Comparison of ENCODE assay signal across 1 cellular context in genomic region chr22:16603770-16604242, GRCh38.
TF ChIP-seq lines count a peak whose summit lies in the region.
"Not testable (repeated sequence)": the region's sequence is repeated elsewhere in the genome, so short reads cannot be mapped to it uniquely, and the experiment has no call there.

No MANE protein-coding gene starts in this region.

TF ChIP-seq in K562, 482 proteins besides CTCF, POLR2A, EP300 and RAD21:
- TF ChIP-seq MYNN (IDR thresholded peaks at IDR 0.05) (peak; percentile 79; the same call in 1 of the 2 replicates), ZBTB43 (CRISPR knock-in tag; IDR thresholded peaks at IDR 0.05) (0 out of 2 replicates have a peak, but pooled peaks have one; percentile 53), GABPA (tag; conservative IDR thresholded peaks at IDR 0.05; ENCODE audit: low read depth) (0 out of 2 replicates have a peak, but pooled peaks have one; percentile 4), RBFOX2 (IDR thresholded peaks at IDR 0.05; ENCODE audit: low read depth, low read length) (peak; percentile 61; the same call in 1 of the 2 replicates), FOSL1 (tag; conservative IDR thresholded peaks at IDR 0.05) (peak; percentile 23; the same call in 1 of the 2 replicates), GTF2E2 (tag; IDR thresholded peaks at IDR 0.05) (peak; percentile 73; the same call in 1 of the 2 replicates), BACH1 (tag; IDR thresholded peaks at IDR 0.05) (0 out of 2 replicates have a peak, but pooled peaks have one; percentile 16), ZNF197 (CRISPR knock-in tag; IDR thresholded peaks at IDR 0.05; ENCODE audit: low read depth) (peak; percentile 88; the same call in 1 of the 2 replicates), ZNF644 (tag; IDR thresholded peaks at IDR 0.05; ENCODE audit: low read depth) (peak; percentile 69; the same call in 1 of the 2 replicates), ZNF316 (IDR thresholded peaks at IDR 0.05) (peak; percentile 41; the same call in 1 of the 2 replicates), ZNF589 (CRISPR knock-in tag; IDR thresholded peaks at IDR 0.05; ENCODE audit: low read depth) (0 out of 2 replicates have a peak, but pooled peaks have one; percentile 60), HINFP (tag; conservative IDR thresholded peaks at IDR 0.05; ENCODE audit: low read depth) (0 out of 2 replicates have a peak, but pooled peaks have one; percentile 23), MYC (IDR thresholded peaks at IDR 0.05; ENCODE audit: low read depth, low read length) (peak; percentile 54; the same call in 1 of the 2 replicates), ZNF395 (CRISPR knock-in tag; IDR thresholded peaks at IDR 0.05) (peak; percentile 59; the same call in 1 of the 2 replicates), CREB1 (IDR thresholded peaks at IDR 0.05) (peak; percentile 38; the same call in 1 of the 2 replicates), ZNF696 (CRISPR knock-in tag; conservative IDR thresholded peaks at IDR 0.05) (0 out of 2 replicates have a peak, but pooled peaks have one; percentile 47), ATF7 (IDR thresholded peaks at IDR 0.05) (0 out of 2 replicates have a peak, but pooled peaks have one; percentile 18), ZKSCAN8 (CRISPR knock-in tag; IDR thresholded peaks at IDR 0.05) (0 out of 2 replicates have a peak, but pooled peaks have one; percentile 36), TBL1XR1 (IDR thresholded peaks at IDR 0.05; ENCODE audit: low read length in 2 of 2) (peak in 1 of 2 experiments; percentile 43; a peak in 1 of 4 replicates), BHLHE40 (IDR thresholded peaks at IDR 0.05; ENCODE audit: low read length) (peak; percentile 56), ZNF766 (CRISPR knock-in tag; conservative IDR thresholded peaks at IDR 0.05) (0 out of 2 replicates have a peak, but pooled peaks have one; percentile 15), JUND (IDR thresholded peaks at IDR 0.05; ENCODE audit: borderline replicate concordance, low read depth, low read length) (0 out of 2 replicates have a peak, but pooled peaks have one; percentile 4), DACH1 (IDR thresholded peaks at IDR 0.05; ENCODE audit: partially characterized antibody) (peak; percentile 32), CEBPG (tag; conservative IDR thresholded peaks at IDR 0.05 in 1 of 2, IDR thresholded peaks at IDR 0.05 in 1 of 2) (peak; percentile 16 to 52; a peak in 1 of 4 replicates)
- not testable (repeated sequence) for TF ChIP-seq MYNN (CRISPR knock-in tag; IDR thresholded peaks at IDR 0.05); MYC (CRISPR knock-in tag; IDR thresholded peaks at IDR 0.05; ENCODE audit: borderline replicate concordance, low read depth); CREB1 (CRISPR knock-in tag; IDR thresholded peaks at IDR 0.05); JUND (tag; IDR thresholded peaks at IDR 0.05; ENCODE audit: borderline replicate concordance, low read depth, low read length); CEBPG (CRISPR knock-in tag; IDR thresholded peaks at IDR 0.05)
